ENCODE assay signal across 28 cellular contexts in the genomic region with DNA sequence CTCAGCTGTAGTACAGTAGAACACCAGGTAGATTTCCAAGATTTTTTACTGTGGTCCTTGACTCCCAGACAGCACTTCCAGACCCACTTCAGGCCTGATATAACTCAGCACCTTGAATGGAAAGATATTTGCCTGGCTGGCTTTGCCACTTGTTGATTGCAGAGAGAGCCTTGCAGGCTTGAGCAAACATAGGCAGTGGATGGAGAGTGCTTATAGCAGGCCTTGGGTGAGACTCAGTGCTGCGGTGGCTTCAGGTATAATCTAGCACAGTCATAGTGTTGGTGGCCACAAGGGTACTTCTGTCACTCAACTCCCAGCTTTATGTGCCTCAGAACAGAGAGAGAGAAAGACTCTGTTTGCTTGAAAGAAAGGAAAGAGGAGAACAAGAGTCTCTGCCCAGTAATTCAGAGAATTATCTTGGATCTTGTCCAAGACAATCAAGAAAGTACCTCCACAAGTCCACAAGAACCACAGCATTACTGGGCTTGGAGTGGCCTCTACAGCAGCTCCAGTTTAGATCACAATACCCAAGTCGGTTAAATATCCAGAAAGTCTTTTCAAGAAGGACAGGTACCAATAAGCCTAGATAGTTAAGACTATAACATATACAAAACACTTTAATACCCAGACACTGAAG.
"Had no signal": no experiment of that assay in that cellular context is flagged by ENCODE, and none has a peak within 500 bp of the region (broad histone marks: within the 10 kb centered on the region; RNA-seq: fewer than 3 reads in every experiment).

No MANE protein-coding gene starts in this region.

- H3K4me3 Mint-ChIP-seq: activated B cell treated with CpG ODN at 0.5 μM for 24 hours; activated CD8-positive, alpha-beta T cell treated with anti-CD3 and anti-CD28 coated beads for 36 hours; activated naive CD8-positive, alpha-beta T cell; activated T-cell treated with anti-CD3 and anti-CD28 coated beads, Interleukin-2, amount 50 U/mL, for 4 hours; activated T-helper 17 cell treated with anti-CD3 and anti-CD28 coated beads, Interleukin-2, amount 50 U/mL, for 72 hours; T-cell; T-helper 1 cell treated with Interleukin-12 subunit alpha and Interleukin-12 subunit beta and Interleukin-4 antibody, amounts not matched to agents 30 μg/mL and 1 μg/mL, for 36 hours had no signal

- H3K9me3 ChIP-seq: esophagus squamous epithelium had no signal

- H3K4me1 Mint-ChIP-seq: activated B cell treated with CpG ODN at 0.5 μM for 24 hours; activated T-helper 17 cell treated with anti-CD3 and anti-CD28 coated beads, Interleukin-2, amount 50 U/mL, for 72 hours; T-cell had no signal

- H3K4me1 ChIP-seq: esophagus squamous epithelium, gastroesophageal sphincter had no signal

- H3K4me3 ChIP-seq: esophagus squamous epithelium, gastroesophageal sphincter had no signal

- H3K36me3 ChIP-seq: brain microvascular endothelial cell, esophagus squamous epithelium, gastroesophageal sphincter, WERI-Rb-1 had no signal

- ATAC-seq: activated CD4-positive, CD25-positive, alpha-beta regulatory T cell treated with anti-CD3 and anti-CD28 coated beads, Interleukin-2, amount 50 U/mL, for 24 hours; activated CD8-positive, alpha-beta T cell treated with anti-CD3 and anti-CD28 coated beads for 36 hours; activated T-cell treated with anti-CD3 and anti-CD28 coated beads, Interleukin-2, amount 50 U/mL, for 4 hours; activated T-helper 17 cell treated with anti-CD3 and anti-CD28 coated beads, Interleukin-2, amount 50 U/mL, for 72 hours; gastroesophageal sphincter; T-cell had no signal

- H3K27me3 Mint-ChIP-seq: activated B cell treated with CpG ODN at 0.5 μM for 24 hours; activated CD8-positive, alpha-beta T cell treated with anti-CD3 and anti-CD28 coated beads for 36 hours; activated naive CD8-positive, alpha-beta T cell; activated T-helper 17 cell treated with anti-CD3 and anti-CD28 coated beads, Interleukin-2, amount 50 U/mL, for 72 hours; T-cell had no signal

- H3K9me3 Mint-ChIP-seq: T-helper 1 cell treated with Interleukin-12 subunit alpha and Interleukin-12 subunit beta and Interleukin-4 antibody, amounts not matched to agents 30 μg/mL and 1 μg/mL, for 36 hours had no signal

- H3K27me3 ChIP-seq: brain microvascular endothelial cell, esophagus squamous epithelium, gastroesophageal sphincter had no signal

- H3K27ac ChIP-seq: brain microvascular endothelial cell, epithelial cell of prostate, esophagus squamous epithelium, gastroesophageal sphincter, WERI-Rb-1 had no signal

- H3K27ac Mint-ChIP-seq: activated B cell treated with CpG ODN at 0.5 μM for 24 hours; activated CD8-positive, alpha-beta T cell treated with anti-CD3 and anti-CD28 coated beads for 36 hours; activated naive CD8-positive, alpha-beta T cell; activated T-helper 17 cell treated with anti-CD3 and anti-CD28 coated beads, Interleukin-2, amount 50 U/mL, for 72 hours; T-cell; T-helper 1 cell treated with Interleukin-12 subunit alpha and Interleukin-12 subunit beta and Interleukin-4 antibody, amounts not matched to agents 30 μg/mL and 1 μg/mL, for 36 hours had no signal

- H3K36me3 Mint-ChIP-seq: activated naive CD8-positive, alpha-beta T cell; T-cell had no signal

- DNase-seq: activated B cell treated with CpG ODN at 0.5 μM for 24 hours; activated CD4-positive, alpha-beta T cell treated with anti-CD3 and anti-CD28 coated beads for 48 hours; activated CD4-positive, alpha-beta T cell treated with anti-CD3 and anti-CD28 coated beads, Interleukin-2, amount 50 U/mL, for 1 hour; activated CD4-positive, alpha-beta T cell treated with anti-CD3 and anti-CD28 coated beads, Interleukin-2, amount 50 U/mL, for 48 hours; activated CD8-positive, alpha-beta memory T cell treated with anti-CD3 and anti-CD28 coated beads for 24 hours; activated CD8-positive, alpha-beta T cell treated with anti-CD3 and anti-CD28 coated beads for 36 hours; activated effector memory CD4-positive, alpha-beta T cell treated with Interleukin-2 at 50 U/mL for 16 hours; activated gamma-delta T cell treated with Interleukin-2 at 50 U/mL for 16 hours; activated naive CD4-positive, alpha-beta T cell treated with anti-CD3 and anti-CD28 coated beads, Interleukin-2, amount 50 U/mL, for 16 hours; activated naive CD4-positive, alpha-beta T cell treated with Interleukin-2 at 50 U/mL for 16 hours; activated T-cell treated with anti-CD3 and anti-CD28 coated beads, Interleukin-2, amount 50 U/mL, for 4 hours; amniotic stem cell; anterior cingulate cortex; brain microvascular endothelial cell; caudate nucleus; cortex of kidney; effector CD8-positive, alpha-beta T cell; esophagus squamous epithelium; foreskin melanocyte; T-cell; T1000; WERI-Rb-1 had no signal
